Comparison of ENCODE assay signal across 22 cellular contexts in the genomic region with DNA sequence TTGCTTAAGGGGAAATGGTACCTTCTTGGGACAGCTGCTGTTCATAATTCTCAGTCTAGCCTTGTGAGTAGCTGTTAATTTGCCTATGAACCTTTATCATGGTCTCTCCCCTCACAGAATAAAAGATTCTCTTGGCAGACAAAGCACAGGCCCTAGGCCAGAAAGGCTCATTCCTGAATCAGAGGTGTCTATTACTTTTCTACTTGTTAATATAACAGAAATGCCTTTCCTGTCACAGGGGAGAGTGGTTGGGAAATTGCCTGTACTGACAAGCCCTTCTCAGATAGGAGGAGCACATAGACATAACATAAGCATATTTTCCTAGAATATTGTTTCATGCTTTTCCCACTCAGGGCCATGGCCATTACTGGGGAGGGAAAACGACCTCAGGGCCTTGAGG.
DNase-seq lines count a peak whose midpoint lies in the region; ATAC-seq and TF ChIP-seq lines count a peak whose summit lies in the region.
"Had no signal": no experiment of that assay in that cellular context is flagged by ENCODE, and none has a peak within 500 bp of the region (broad histone marks: within the 10 kb centered on the region; RNA-seq: fewer than 3 reads in every experiment).

No MANE protein-coding gene starts in this region.

- peak overlapping the region; percentile 67 for H3K4me2 ChIP-seq in DND-41 (ENCODE audit: insufficient read depth, low read length)
- H3K4me2 ChIP-seq: BLaER1 had no signal

- H3K9me3 Mint-ChIP-seq in nephron = peaks cover 5% of the 10 kb centered on the region
- H3K9me3 Mint-ChIP-seq in CD4-positive, alpha-beta T cell = no peaks in the 10 kb centered on the region

- H3K79me2 ChIP-seq in DND-41 (ENCODE audit: insufficient read depth, low read length) = peaks cover 90% of the 10 kb centered on the region

- H3K27me3 Mint-ChIP-seq in nephron (ENCODE audit: low read depth) = no peaks in the 10 kb centered on the region
- no peaks in the 10 kb centered on the region for H3K27me3 Mint-ChIP-seq in CD4-positive, alpha-beta T cell
- H3K27me3 Mint-ChIP-seq: CD4-positive, CD25-positive, alpha-beta regulatory T cell had no signal

- H3K4me1 ChIP-seq in DND-41 (ENCODE audit: insufficient read depth, low read length) (peaks cover 90% of the 10 kb centered on the region), RWPE2 (ENCODE audit: insufficient read depth, poor library complexity, severe bottlenecking) (peaks cover 9% of the 10 kb centered on the region), psoas muscle (peaks cover 7% of the 10 kb centered on the region)

- H3K9me3 ChIP-seq in DND-41 (ENCODE audit: insufficient read depth, low read length, severe bottlenecking) (no peaks in the 10 kb centered on the region), RWPE2 (ENCODE audit: severe bottlenecking) (no peaks in the 10 kb centered on the region), psoas muscle (no peaks in the 10 kb centered on the region)
- H3K9me3 ChIP-seq in CD4-positive, alpha-beta T cell (ENCODE audit: control insufficient read depth, low read length) = no peaks in the 10 kb centered on the region
- H3K9me3 ChIP-seq: BLaER1 had no signal

- peaks cover 34% of the 10 kb centered on the region for H3K36me3 ChIP-seq in DND-41 (ENCODE audit: insufficient read depth, low read length)
- no peaks in the 10 kb centered on the region for H3K36me3 ChIP-seq in RWPE2 (ENCODE audit: low read depth)
- H3K36me3 ChIP-seq in psoas muscle (ENCODE audit: insufficient read depth in 1 of 2, low read depth in 1 of 2) = no peaks in the 10 kb centered on the region
- H3K36me3 ChIP-seq: BLaER1 had no signal

- no peak overlapping the region for H3K4me3 Mint-ChIP-seq in nephron
- H3K4me3 Mint-ChIP-seq in CD4-positive, alpha-beta T cell = no peak overlapping the region
- H3K4me3 Mint-ChIP-seq: CD4-positive, CD25-positive, alpha-beta regulatory T cell had no signal

- intact Hi-C loops in CD4-positive, alpha-beta T cell (cut with DNase I, micrococcal nuclease) = no loop called here
- intact Hi-C loops in psoas muscle (cut with DNase I) = no loop called here

- ATAC-seq in DND-41 (ENCODE audit: insufficient read depth, low read depth) (peak; percentile 44), RWPE2 (ENCODE audit: low read depth) (peak; percentile 81), psoas muscle (no peak), HG02678 (IDR thresholded peaks at IDR 0.05; ENCODE audit: unreplicated experiment) (no peak)
- no peak for ATAC-seq in CD4-positive, alpha-beta T cell (ENCODE audit: poor library complexity)
- ATAC-seq: HepG2, PC-3 had no signal

- H3K27ac Mint-ChIP-seq in nephron = peak overlapping the region in 2 of 3 experiments; percentile 11 to 51
- no peak overlapping the region for H3K27ac Mint-ChIP-seq in CD4-positive, alpha-beta T cell
- H3K27ac Mint-ChIP-seq: CD4-positive, CD25-positive, alpha-beta regulatory T cell had no signal

- CTCF ChIA-PET in CD4-positive, alpha-beta T cell (lab: Charles Lee) = no interaction called here

- 14 to 31% (median 16%) methylated on average over 1 of the region's 1 CpG for WGBS in psoas muscle, 3 donors

- peaks cover 8% of the 10 kb centered on the region for H3K36me3 Mint-ChIP-seq in nephron (ENCODE audit: low read depth)
- H3K36me3 Mint-ChIP-seq in CD4-positive, alpha-beta T cell (ENCODE audit: low read depth) = no peaks in the 10 kb centered on the region
- H3K36me3 Mint-ChIP-seq: CD4-positive, CD25-positive, alpha-beta regulatory T cell had no signal

- POLR2A ChIA-PET in CD4-positive, alpha-beta T cell (lab: Charles Lee) = no interaction called here

- no peaks in the 10 kb centered on the region for H4K20me1 ChIP-seq in DND-41 (ENCODE audit: insufficient read depth, low read length)
- H4K20me1 ChIP-seq: BLaER1 had no signal

- DNase-seq in DND-41 (peak; percentile 43), RWPE2 (ENCODE audit: low spot score) (no peak), fibroblast of the aortic adventitia (ENCODE audit: low read depth) (peak; percentile 17), caudate nucleus (lab: John Stamatoyannopoulos, UW) (no peak), psoas muscle (no peak)
- DNase-seq in CD4-positive, alpha-beta T cell = no peak
- DNase-seq: CD4-positive, CD25-positive, alpha-beta regulatory T cell; Karpas-422; MV-4-11; NCI-H1105; NCI-H1436 treated with DMSO at 0.1 percent for 48 hours; NCI-H187 treated with DMSO at 0.1 percent for 48 hours; NCI-H2107; NCI-H524; NCI-H748 treated with DMSO at 0.1 percent for 48 hours; NK-92 treated with Interleukin-12 subunit alpha and Interleukin-12 subunit beta, amount 100 ng/mL, for 24 hours; PC-3; SHP77 had no signal

- H3K27me3 ChIP-seq in DND-41 (ENCODE audit: insufficient read depth, low read length, poor library complexity) = no peaks in the 10 kb centered on the region
- no peaks in the 10 kb centered on the region for H3K27me3 ChIP-seq in RWPE2 (ENCODE audit: insufficient read depth, poor library complexity, severe bottlenecking)
- no peaks in the 10 kb centered on the region for H3K27me3 ChIP-seq in CD4-positive, alpha-beta T cell (ENCODE audit: control insufficient read depth, insufficient read depth, low read length)
- H3K27me3 ChIP-seq in psoas muscle (ENCODE audit: insufficient read depth in 3 of 3, low read length in 2 of 3) = no peaks in the 10 kb centered on the region
- H3K27me3 ChIP-seq: BLaER1 had no signal

- peak overlapping the region in 1 of 2 experiments; percentile 19; a peak in 2 of 4 replicates for H3K4me3 ChIP-seq in DND-41 (ENCODE audit: low read depth in 1 of 2, low read length in 2 of 2)
- H3K4me3 ChIP-seq in RWPE2 (ENCODE audit: severe bottlenecking) = no peak overlapping the region
- H3K4me3 ChIP-seq in fibroblast of the aortic adventitia (ENCODE audit: low read depth, low read length) = no peak overlapping the region
- H3K4me3 ChIP-seq in psoas muscle = no peak overlapping the region
- H3K4me3 ChIP-seq: BLaER1 had no signal

- H3K27ac ChIP-seq in DND-41 (ENCODE audit: low read length) (peak overlapping the region; percentile 68), RWPE2 (ENCODE audit: poor library complexity, severe bottlenecking) (no peak overlapping the region), caudate nucleus (ENCODE audit: low read depth, low read length) (no peak overlapping the region), psoas muscle (no peak overlapping the region)
- H3K27ac ChIP-seq in CD4-positive, alpha-beta T cell (ENCODE audit: low read depth, low read length) = no peak overlapping the region
- H3K27ac ChIP-seq: BLaER1 had no signal

- H3K9ac ChIP-seq in DND-41 (ENCODE audit: low read depth, low read length) = peak overlapping the region; percentile 24; the same call in 1 of the 2 replicates
- H3K9ac ChIP-seq: BLaER1 had no signal

- H3K4me1 Mint-ChIP-seq in nephron = peaks cover 16% of the 10 kb centered on the region
- H3K4me1 Mint-ChIP-seq in CD4-positive, alpha-beta T cell (ENCODE audit: low read depth) = no peaks in the 10 kb centered on the region
- H3K4me1 Mint-ChIP-seq: CD4-positive, CD25-positive, alpha-beta regulatory T cell had no signal

- H2AFZ ChIP-seq in DND-41 (ENCODE audit: low read depth, low read length) = no peak overlapping the region

- TF ChIP-seq CTCF in DND-41 (IDR thresholded peaks at IDR 0.05; ENCODE audit: borderline replicate concordance, extremely low read depth, low read length, poor library complexity, severe bottlenecking) (no peak), RWPE2 (IDR thresholded peaks at IDR 0.05; ENCODE audit: poor library complexity, severe bottlenecking) (no peak), fibroblast of the aortic adventitia (IDR thresholded peaks at IDR 0.05; ENCODE audit: insufficient read depth, low read length) (no peak), nephron (IDR thresholded peaks at IDR 0.05; ENCODE audit: unreplicated experiment in 3 of 3) (no peak), psoas muscle (IDR thresholded peaks at IDR 0.05) (no peak)
- no peak for TF ChIP-seq CTCF in CD4-positive, alpha-beta T cell (IDR thresholded peaks at IDR 0.05)

Comparison
In these comparisons a context has a peak if more than half of its experiments do, and no peak if none do; other contexts are left out.
1. ATAC-seq: peak in DND-41 (single experiment) and RWPE2 (single experiment); none in CD4-positive, alpha-beta T cell (single experiment), psoas muscle (0 of 4) and HG02678 (single experiment).
2. DNase-seq: peak in DND-41 (single experiment) and fibroblast of the aortic adventitia (single experiment); none in RWPE2 (single experiment), CD4-positive, alpha-beta T cell (0 of 10), caudate nucleus (0 of 61) and psoas muscle (0 of 2).